ENCODE assay signal across 1 cellular context in the genomic region with DNA sequence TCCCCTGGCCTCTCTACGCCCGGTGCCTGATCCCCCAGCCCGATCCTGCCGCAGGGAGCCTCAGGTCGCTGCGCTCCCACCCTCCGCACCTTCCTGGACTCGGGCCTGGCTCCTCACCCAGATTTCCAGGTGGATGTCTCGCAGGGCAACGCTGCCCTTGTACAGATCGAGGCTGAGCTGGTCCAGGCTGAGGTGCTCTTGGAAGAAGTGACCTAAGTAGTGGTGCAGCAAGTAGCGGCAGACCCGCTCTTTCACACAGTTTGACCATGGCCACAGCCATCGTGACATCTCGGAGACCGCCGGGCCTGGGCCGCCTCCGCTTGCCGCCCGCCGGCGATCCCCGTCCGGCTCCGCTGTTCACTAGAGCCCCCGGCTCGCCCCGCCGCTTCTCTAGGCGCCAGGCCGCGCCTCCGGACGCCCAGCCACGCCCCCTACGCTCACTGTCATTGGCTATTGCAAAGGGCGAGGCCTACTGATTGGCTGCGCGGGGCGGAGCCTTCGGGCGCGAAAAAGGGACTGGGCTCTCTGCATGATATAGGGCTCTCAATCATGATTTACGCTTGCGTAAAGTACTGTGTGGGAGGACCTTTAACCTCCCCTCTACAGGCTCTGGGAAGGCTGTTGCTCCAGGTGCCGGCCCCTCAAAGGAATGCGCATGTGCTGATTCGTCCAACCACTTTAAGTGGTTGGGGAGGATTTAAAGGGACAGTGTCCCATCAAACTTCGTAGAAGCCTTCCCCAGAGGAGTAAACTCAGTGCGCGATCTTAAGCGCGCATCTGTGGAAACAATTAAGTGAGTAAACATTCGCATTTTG.
TF ChIP-seq lines count a peak whose summit lies in the region.

TSS of gene ATG2A (minus strand) at position 362 of the 815 bp plus-strand sequence. CDS start at position 288, 74 bp downstream.

TF ChIP-seq in GM12878, 131 proteins besides CTCF, POLR2A, EP300 and RAD21 (continued from another document and continues in another):
- TF ChIP-seq CEBPZ (IDR thresholded peaks at IDR 0.05; ENCODE audit: low read depth, low read length) (no peak), ZNF207 (IDR thresholded peaks at IDR 0.05; ENCODE audit: borderline replicate concordance) (peak; percentile 22; the same call in 1 of the 2 replicates), RBBP5 (conservative IDR thresholded peaks at IDR 0.05) (no peak), RAD51 (IDR thresholded peaks at IDR 0.05) (no peak), EZH2 (IDR thresholded peaks at IDR 0.05; ENCODE audit: borderline replicate concordance, control insufficient read depth, low read depth, low read length) (no peak), RELB (IDR thresholded peaks at IDR 0.05; ENCODE audit: low read depth) (peak; percentile 93), HDGF (IDR thresholded peaks at IDR 0.05) (no peak), IKZF2 (IDR thresholded peaks at IDR 0.05) (no peak), KLF5 (IDR thresholded peaks at IDR 0.05; ENCODE audit: partially characterized antibody) (no peak), LARP7 (IDR thresholded peaks at IDR 0.05) (peak; percentile 97), STAT3 (IDR thresholded peaks at IDR 0.05; ENCODE audit: low read depth, low read length) (no peak), FOXM1 (IDR thresholded peaks at IDR 0.05; ENCODE audit: low read depth, low read length) (no peak), ZNF687 (IDR thresholded peaks at IDR 0.05) (no peak), CHD1 (IDR thresholded peaks at IDR 0.05; ENCODE audit: low read depth, low read length) (peak; percentile 92; the same call in 1 of the 2 replicates), SKIL (IDR thresholded peaks at IDR 0.05; ENCODE audit: low read depth, poor library complexity, severe bottlenecking) (no peak), MTA2 (IDR thresholded peaks at IDR 0.05; ENCODE audit: low read depth) (no peak), NFYA (IDR thresholded peaks at IDR 0.05; ENCODE audit: borderline replicate concordance, low read depth, low read length) (no peak), TCF12 (IDR thresholded peaks at IDR 0.05; ENCODE audit: low read depth, low read length) (0 out of 2 replicates have a peak, but pooled peaks have one; percentile 13), SIN3A (IDR thresholded peaks at IDR 0.05; ENCODE audit: low read depth, low read length) (peak; percentile 80), MEF2A (IDR thresholded peaks at IDR 0.05; ENCODE audit: insufficient read depth, low read depth, low read length) (no peak), HCFC1 (IDR thresholded peaks at IDR 0.05; ENCODE audit: low read length) (peak; percentile 69), MEF2B (IDR thresholded peaks at IDR 0.05; ENCODE audit: partially characterized antibody, poor library complexity, severe bottlenecking) (no peak), FOXK2 (IDR thresholded peaks at IDR 0.05) (no peak), YY1 (IDR thresholded peaks at IDR 0.05; ENCODE audit: low read depth, low read length) (peak; percentile 87), ETV6 (conservative IDR thresholded peaks at IDR 0.05 in 1 of 2, IDR thresholded peaks at IDR 0.05 in 1 of 2; ENCODE audit: borderline replicate concordance in 1 of 2, low read depth in 1 of 2) (no peak), CBFB (IDR thresholded peaks at IDR 0.05; ENCODE audit: low read depth) (peak; percentile 15; the same call in 1 of the 2 replicates)
- TF ChIP-seq, protein P1, sequence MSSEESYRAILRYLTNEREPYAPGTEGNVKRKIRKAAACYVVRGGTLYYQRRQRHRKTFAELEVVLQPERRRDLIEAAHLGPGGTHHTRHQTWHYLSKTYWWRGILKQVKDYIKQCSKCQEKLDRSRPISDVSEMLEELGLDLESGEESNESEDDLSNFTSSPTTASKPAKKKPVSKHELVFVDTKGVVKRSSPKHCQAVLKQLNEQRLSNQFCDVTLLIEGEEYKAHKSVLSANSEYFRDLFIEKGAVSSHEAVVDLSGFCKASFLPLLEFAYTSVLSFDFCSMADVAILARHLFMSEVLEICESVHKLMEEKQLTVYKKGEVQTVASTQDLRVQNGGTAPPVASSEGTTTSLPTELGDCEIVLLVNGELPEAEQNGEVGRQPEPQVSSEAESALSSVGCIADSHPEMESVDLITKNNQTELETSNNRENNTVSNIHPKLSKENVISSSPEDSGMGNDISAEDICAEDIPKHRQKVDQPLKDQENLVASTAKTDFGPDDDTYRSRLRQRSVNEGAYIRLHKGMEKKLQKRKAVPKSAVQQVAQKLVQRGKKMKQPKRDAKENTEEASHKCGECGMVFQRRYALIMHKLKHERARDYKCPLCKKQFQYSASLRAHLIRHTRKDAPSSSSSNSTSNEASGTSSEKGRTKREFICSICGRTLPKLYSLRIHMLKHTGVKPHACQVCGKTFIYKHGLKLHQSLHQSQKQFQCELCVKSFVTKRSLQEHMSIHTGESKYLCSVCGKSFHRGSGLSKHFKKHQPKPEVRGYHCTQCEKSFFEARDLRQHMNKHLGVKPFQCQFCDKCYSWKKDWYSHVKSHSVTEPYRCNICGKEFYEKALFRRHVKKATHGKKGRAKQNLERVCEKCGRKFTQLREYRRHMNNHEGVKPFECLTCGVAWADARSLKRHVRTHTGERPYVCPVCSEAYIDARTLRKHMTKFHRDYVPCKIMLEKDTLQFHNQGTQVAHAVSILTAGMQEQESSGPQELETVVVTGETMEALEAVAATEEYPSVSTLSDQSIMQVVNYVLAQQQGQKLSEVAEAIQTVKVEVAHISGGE (CRISPR knock-in tag; IDR thresholded peaks at IDR 0.05) = no peak
- TF ChIP-seq, protein P2, sequence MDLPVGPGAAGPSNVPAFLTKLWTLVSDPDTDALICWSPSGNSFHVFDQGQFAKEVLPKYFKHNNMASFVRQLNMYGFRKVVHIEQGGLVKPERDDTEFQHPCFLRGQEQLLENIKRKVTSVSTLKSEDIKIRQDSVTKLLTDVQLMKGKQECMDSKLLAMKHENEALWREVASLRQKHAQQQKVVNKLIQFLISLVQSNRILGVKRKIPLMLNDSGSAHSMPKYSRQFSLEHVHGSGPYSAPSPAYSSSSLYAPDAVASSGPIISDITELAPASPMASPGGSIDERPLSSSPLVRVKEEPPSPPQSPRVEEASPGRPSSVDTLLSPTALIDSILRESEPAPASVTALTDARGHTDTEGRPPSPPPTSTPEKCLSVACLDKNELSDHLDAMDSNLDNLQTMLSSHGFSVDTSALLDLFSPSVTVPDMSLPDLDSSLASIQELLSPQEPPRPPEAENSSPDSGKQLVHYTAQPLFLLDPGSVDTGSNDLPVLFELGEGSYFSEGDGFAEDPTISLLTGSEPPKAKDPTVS (IDR thresholded peaks at IDR 0.05; ENCODE audit: low read depth, low read length) = no peak
- TF ChIP-seq, protein P3, sequence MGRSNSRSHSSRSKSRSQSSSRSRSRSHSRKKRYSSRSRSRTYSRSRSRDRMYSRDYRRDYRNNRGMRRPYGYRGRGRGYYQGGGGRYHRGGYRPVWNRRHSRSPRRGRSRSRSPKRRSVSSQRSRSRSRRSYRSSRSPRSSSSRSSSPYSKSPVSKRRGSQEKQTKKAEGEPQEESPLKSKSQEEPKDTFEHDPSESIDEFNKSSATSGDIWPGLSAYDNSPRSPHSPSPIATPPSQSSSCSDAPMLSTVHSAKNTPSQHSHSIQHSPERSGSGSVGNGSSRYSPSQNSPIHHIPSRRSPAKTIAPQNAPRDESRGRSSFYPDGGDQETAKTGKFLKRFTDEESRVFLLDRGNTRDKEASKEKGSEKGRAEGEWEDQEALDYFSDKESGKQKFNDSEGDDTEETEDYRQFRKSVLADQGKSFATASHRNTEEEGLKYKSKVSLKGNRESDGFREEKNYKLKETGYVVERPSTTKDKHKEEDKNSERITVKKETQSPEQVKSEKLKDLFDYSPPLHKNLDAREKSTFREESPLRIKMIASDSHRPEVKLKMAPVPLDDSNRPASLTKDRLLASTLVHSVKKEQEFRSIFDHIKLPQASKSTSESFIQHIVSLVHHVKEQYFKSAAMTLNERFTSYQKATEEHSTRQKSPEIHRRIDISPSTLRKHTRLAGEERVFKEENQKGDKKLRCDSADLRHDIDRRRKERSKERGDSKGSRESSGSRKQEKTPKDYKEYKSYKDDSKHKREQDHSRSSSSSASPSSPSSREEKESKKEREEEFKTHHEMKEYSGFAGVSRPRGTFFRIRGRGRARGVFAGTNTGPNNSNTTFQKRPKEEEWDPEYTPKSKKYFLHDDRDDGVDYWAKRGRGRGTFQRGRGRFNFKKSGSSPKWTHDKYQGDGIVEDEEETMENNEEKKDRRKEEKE (IDR thresholded peaks at IDR 0.05) = no peak
